Comparison of ENCODE assay signal across 12 cellular contexts in genomic region chr1:193658711-193659110, GRCh38.
"Had no signal": no experiment of that assay in that cellular context is flagged by ENCODE, and none has a peak within 500 bp of the region (broad histone marks: within the 10 kb centered on the region; RNA-seq: fewer than 3 reads in every experiment).

No MANE protein-coding gene starts in this region.

- H3K36me3 ChIP-seq: esophagus muscularis mucosa, SJSA1 had no signal

- H3K4me2 ChIP-seq: hepatocyte had no signal

- H3K27me3 ChIP-seq: esophagus muscularis mucosa, hepatocyte, SJSA1 had no signal

- DNase-seq: activated CD4-positive, CD25-positive, alpha-beta regulatory T cell treated with anti-CD3 and anti-CD28 coated beads, Interleukin-2, amount 50 U/mL, for 72 hours; activated CD8-positive, alpha-beta memory T cell treated with anti-CD3 and anti-CD28 coated beads for 24 hours; activated CD8-positive, alpha-beta memory T cell treated with anti-CD3 and anti-CD28 coated beads, Interleukin-2, amount 50 U/mL, for 48 hours; activated effector memory CD4-positive, alpha-beta T cell treated with Interleukin-2 at 50 U/mL for 16 hours; activated naive CD4-positive, alpha-beta T cell treated with anti-CD3 and anti-CD28 coated beads, Interleukin-2, amount 10 ng/mL, durations not matched to agents 7 days and 5 days; activated naive CD8-positive, alpha-beta T cell treated with anti-CD3 and anti-CD28 coated beads, Interleukin-2, amount 50 U/mL, for 24 hours; activated T-cell treated with anti-CD3 and anti-CD28 coated beads, Interleukin-2, amount 50 U/mL, for 48 hours; effector CD8-positive, alpha-beta T cell; islet precursor cell had no signal

- H3K4me1 ChIP-seq: SJSA1 had no signal

- H2AFZ ChIP-seq: hepatocyte had no signal

- H3K9me3 ChIP-seq: SJSA1 had no signal

- H3K79me2 ChIP-seq: hepatocyte had no signal

- ATAC-seq: activated naive CD8-positive, alpha-beta T cell treated with anti-CD3 and anti-CD28 coated beads, Interleukin-2, amount 50 U/mL, for 24 hours had no signal

- H3K4me3 ChIP-seq: esophagus muscularis mucosa, hepatocyte, SJSA1 had no signal

- H3K27ac ChIP-seq: esophagus muscularis mucosa, hepatocyte, SJSA1 had no signal
